Comparison of ENCODE assay signal across 1 cellular context in the genomic region with DNA sequence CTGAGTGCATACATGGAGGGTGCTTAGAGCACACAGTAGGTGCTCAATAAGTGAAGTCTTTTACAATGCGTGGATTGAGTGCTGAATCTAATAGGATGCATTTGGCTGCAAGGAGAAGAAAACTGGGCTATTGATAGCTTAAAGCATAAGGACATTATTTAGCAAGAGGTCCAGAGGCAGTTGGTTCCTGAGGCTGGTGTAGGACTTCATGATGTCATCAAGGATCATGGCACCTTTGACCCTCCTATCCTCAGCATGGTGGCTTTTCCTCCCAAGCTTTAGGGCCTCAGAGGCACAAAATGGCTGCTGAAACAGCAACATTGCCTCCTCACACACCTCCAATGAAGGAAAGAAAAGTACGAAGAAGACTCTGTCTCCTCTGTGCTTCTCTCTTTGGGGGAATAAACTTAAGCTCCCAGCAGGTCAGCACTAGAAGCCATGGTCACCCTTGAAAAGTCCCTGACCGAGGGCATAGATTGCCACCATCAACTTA.
TF ChIP-seq lines count a peak whose summit lies in the region.

No MANE protein-coding gene starts in this region.

TF ChIP-seq in K562, 482 proteins besides CTCF, POLR2A, EP300 and RAD21:
- TF ChIP-seq YY1 (IDR thresholded peaks at IDR 0.05; ENCODE audit: borderline replicate concordance in 1 of 3, control insufficient read depth in 1 of 3, extremely low read depth in 1 of 3, insufficient read depth in 3 of 3, insufficient read length in 1 of 3, insufficient replicate concordance in 2 of 3, low read depth in 1 of 3, low read length in 2 of 3): peak in 1 of 3 experiments; percentile 74
- TF ChIP-seq RBM25 (IDR thresholded peaks at IDR 0.05; ENCODE audit: low read depth, low read length, severe bottlenecking): peak; percentile 62
- TF ChIP-seq, protein P1, sequence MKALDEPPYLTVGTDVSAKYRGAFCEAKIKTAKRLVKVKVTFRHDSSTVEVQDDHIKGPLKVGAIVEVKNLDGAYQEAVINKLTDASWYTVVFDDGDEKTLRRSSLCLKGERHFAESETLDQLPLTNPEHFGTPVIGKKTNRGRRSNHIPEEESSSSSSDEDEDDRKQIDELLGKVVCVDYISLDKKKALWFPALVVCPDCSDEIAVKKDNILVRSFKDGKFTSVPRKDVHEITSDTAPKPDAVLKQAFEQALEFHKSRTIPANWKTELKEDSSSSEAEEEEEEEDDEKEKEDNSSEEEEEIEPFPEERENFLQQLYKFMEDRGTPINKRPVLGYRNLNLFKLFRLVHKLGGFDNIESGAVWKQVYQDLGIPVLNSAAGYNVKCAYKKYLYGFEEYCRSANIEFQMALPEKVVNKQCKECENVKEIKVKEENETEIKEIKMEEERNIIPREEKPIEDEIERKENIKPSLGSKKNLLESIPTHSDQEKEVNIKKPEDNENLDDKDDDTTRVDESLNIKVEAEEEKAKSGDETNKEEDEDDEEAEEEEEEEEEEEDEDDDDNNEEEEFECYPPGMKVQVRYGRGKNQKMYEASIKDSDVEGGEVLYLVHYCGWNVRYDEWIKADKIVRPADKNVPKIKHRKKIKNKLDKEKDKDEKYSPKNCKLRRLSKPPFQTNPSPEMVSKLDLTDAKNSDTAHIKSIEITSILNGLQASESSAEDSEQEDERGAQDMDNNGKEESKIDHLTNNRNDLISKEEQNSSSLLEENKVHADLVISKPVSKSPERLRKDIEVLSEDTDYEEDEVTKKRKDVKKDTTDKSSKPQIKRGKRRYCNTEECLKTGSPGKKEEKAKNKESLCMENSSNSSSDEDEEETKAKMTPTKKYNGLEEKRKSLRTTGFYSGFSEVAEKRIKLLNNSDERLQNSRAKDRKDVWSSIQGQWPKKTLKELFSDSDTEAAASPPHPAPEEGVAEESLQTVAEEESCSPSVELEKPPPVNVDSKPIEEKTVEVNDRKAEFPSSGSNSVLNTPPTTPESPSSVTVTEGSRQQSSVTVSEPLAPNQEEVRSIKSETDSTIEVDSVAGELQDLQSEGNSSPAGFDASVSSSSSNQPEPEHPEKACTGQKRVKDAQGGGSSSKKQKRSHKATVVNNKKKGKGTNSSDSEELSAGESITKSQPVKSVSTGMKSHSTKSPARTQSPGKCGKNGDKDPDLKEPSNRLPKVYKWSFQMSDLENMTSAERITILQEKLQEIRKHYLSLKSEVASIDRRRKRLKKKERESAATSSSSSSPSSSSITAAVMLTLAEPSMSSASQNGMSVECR (CRISPR knock-in tag; IDR thresholded peaks at IDR 0.05): no peak
- TF ChIP-seq ZKSCAN1 (IDR thresholded peaks at IDR 0.05; ENCODE audit: low read depth, low read length): peak; percentile 63; the same call in 1 of the 2 replicates
- TF ChIP-seq GATAD2A (IDR thresholded peaks at IDR 0.05): no peak
